ENCODE assay signal across 9 cellular contexts in the genomic region with DNA sequence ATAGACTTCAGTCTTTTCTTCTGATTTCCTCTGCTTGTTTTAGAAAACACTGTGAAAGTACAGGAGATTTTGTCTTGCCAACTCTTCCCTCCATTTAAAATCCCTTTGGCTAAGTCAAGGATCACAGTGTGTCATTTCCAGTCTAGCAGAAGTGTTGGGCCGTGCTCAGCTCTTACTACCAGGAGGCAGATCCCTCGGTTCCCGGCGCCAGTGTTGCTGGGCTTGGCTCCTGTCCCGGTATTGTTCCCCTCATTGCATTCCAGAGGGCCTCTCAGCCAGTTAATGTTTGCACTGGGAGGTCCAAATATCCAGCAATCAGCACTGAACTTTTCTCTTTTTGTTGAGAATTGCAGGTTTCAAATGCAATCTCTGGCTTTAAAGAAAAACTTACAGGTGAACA.
DNase-seq lines count a peak whose midpoint lies in the region; ATAC-seq, FAIRE-seq and TF ChIP-seq lines count a peak whose summit lies in the region.
"Had no signal": no experiment of that assay in that cellular context is flagged by ENCODE, and none has a peak within 500 bp of the region (broad histone marks: within the 10 kb centered on the region; RNA-seq: fewer than 3 reads in every experiment).

No MANE protein-coding gene starts in this region.

- POLR2A ChIA-PET in endothelial cell of umbilical vein (lab: Charles Lee), result no interaction called here

- no peak overlapping the region for H3K27ac ChIP-seq in endothelial cell of umbilical vein (ENCODE audit: insufficient read depth, low read depth, low read length)
- H3K27ac ChIP-seq in lower lobe of right lung, result no peak overlapping the region
- H3K27ac ChIP-seq in osteoblast (ENCODE audit: low read depth, low read length), result no peak overlapping the region

- H3K27me3 ChIP-seq in endothelial cell of umbilical vein (ENCODE audit: control insufficient read depth in 2 of 2, insufficient read depth in 2 of 2, low read length in 2 of 2) (no peaks in the 10 kb centered on the region), lower lobe of right lung (ENCODE audit: low read depth) (no peaks in the 10 kb centered on the region), osteoblast (ENCODE audit: insufficient read depth, low read length) (no peaks in the 10 kb centered on the region)

- H3K36me3 ChIP-seq in endothelial cell of umbilical vein (ENCODE audit: control insufficient read depth in 2 of 2, extremely low read depth in 1 of 2, insufficient read depth in 2 of 2, low read length in 2 of 2), result no peaks in the 10 kb centered on the region
- H3K36me3 ChIP-seq in lower lobe of right lung, result no peaks in the 10 kb centered on the region
- no peaks in the 10 kb centered on the region for H3K36me3 ChIP-seq in osteoblast (ENCODE audit: insufficient read depth, low read length)

- CTCF ChIA-PET in endothelial cell of umbilical vein (lab: Charles Lee), result no interaction called here

- H3K4me1 ChIP-seq in endothelial cell of umbilical vein (ENCODE audit: control insufficient read depth, extremely low read depth, insufficient read depth, low read length) (no peaks in the 10 kb centered on the region), lower lobe of right lung (peaks cover 18% of the 10 kb centered on the region), osteoblast (ENCODE audit: insufficient read depth, low read length) (no peaks in the 10 kb centered on the region)

- H3K79me2 ChIP-seq in endothelial cell of umbilical vein (ENCODE audit: control insufficient read depth, insufficient read depth, low read length) (no peaks in the 10 kb centered on the region), osteoblast (ENCODE audit: insufficient read depth, low read length) (no peaks in the 10 kb centered on the region)

- BruUV-seq in endothelial cell of umbilical vein (replicated peaks; lab: Mats Ljungman, UMichigan), result no TSS peak

- H3K9me3 ChIP-seq in endothelial cell of umbilical vein (replicated peaks; ENCODE audit: control insufficient read depth, insufficient read depth, low read length) (no peaks in the 10 kb centered on the region), lower lobe of right lung (no peaks in the 10 kb centered on the region), osteoblast (ENCODE audit: low read depth, low read length) (no peaks in the 10 kb centered on the region)

- dilution Hi-C loops in endothelial cell of umbilical vein (cut with MboI; ENCODE audit: extremely low pct_ligation_motif_present, low sequenced_read_pairs), result no loop called here

- H3K9me1 ChIP-seq in endothelial cell of umbilical vein (replicated peaks; ENCODE audit: control insufficient read depth, extremely low read depth, insufficient read depth, low read length), result no peaks in the 10 kb centered on the region

- TF ChIP-seq POLR2A in endothelial cell of umbilical vein (IDR thresholded peaks at IDR 0.05; ENCODE audit: low read depth, low read length), result no peak

- H2AFZ ChIP-seq in endothelial cell of umbilical vein (ENCODE audit: low read depth, low read length) (no peak overlapping the region), osteoblast (ENCODE audit: low read length) (no peak overlapping the region)

- no peak for TF ChIP-seq CTCF in endothelial cell of umbilical vein (IDR thresholded peaks at IDR 0.05; ENCODE audit: extremely low read depth in 1 of 2, insufficient read depth in 1 of 2, low read depth in 1 of 2, low read length in 2 of 2)
- TF ChIP-seq CTCF in lower lobe of right lung (IDR thresholded peaks at IDR 0.05), result no peak
- no peak for TF ChIP-seq CTCF in osteoblast (IDR thresholded peaks at IDR 0.05; ENCODE audit: extremely low read depth, low read depth, low read length)

- H3K4me2 ChIP-seq in endothelial cell of umbilical vein (ENCODE audit: insufficient read depth, low read length) (no peak overlapping the region), osteoblast (ENCODE audit: insufficient read depth, low read length) (no peak overlapping the region)

- DNase-seq in NCI-H1694 (lab: John Stamatoyannopoulos, UW), result peak; percentile 49
- DNase-seq in endothelial cell of umbilical vein (ENCODE audit: low read depth, low spot score), result peak; percentile 4
- DNase-seq in lower lobe of right lung, result peak; percentile 81
- DNase-seq in superior temporal gyrus (ENCODE audit: extremely low spot score), result peak; percentile 87
- no peak for DNase-seq in SKM-1 treated with dmso at 0.1 percent for 144 hours (lab: John Stamatoyannopoulos, UW; ENCODE audit: unreplicated experiment)
- no peak for DNase-seq in HUDEP-2 (lab: John Stamatoyannopoulos, UW; ENCODE audit: unreplicated experiment in 76 of 76)
- no peak for DNase-seq in osteoblast (ENCODE audit: insufficient read length, low spot score, missing footprints)
- DNase-seq: NCI-H226 had no signal

- H3K9ac ChIP-seq in endothelial cell of umbilical vein (replicated peaks; ENCODE audit: extremely low read depth, insufficient read depth, low read length), result no peak overlapping the region

- intact Hi-C loops in endothelial cell of umbilical vein (cut with micrococcal nuclease), result no loop called here
- intact Hi-C loops in lower lobe of right lung (cut with DNase I), result no loop called here

- no peak for FAIRE-seq in endothelial cell of umbilical vein (lab: Jason Lieb, UNC)

- H4K20me1 ChIP-seq in endothelial cell of umbilical vein (replicated peaks; ENCODE audit: control insufficient read depth, extremely low read depth, insufficient read depth, low read length) (no peaks in the 10 kb centered on the region), osteoblast (ENCODE audit: insufficient read depth, low read length) (no peaks in the 10 kb centered on the region)

- ATAC-seq in lower lobe of right lung (peak; percentile 83 to 94), GM19324 (IDR thresholded peaks at IDR 0.05; ENCODE audit: low FRiP score, unreplicated experiment) (no peak)

- H3K4me3 ChIP-seq in endothelial cell of umbilical vein (replicated peaks in 1 of 3; ENCODE audit: insufficient read depth in 1 of 3, low read depth in 1 of 3, low read length in 3 of 3) (no peak overlapping the region), lower lobe of right lung (no peak overlapping the region), osteoblast (ENCODE audit: insufficient read depth, low read length) (no peak overlapping the region)

TF ChIP-seq in endothelial cell of umbilical vein, 7 proteins besides CTCF, POLR2A, EP300 and RAD21:
- no peak for TF ChIP-seq MYC (IDR thresholded peaks at IDR 0.05; ENCODE audit: low read depth, low read length)
- no peak for TF ChIP-seq GATA2 (IDR thresholded peaks at IDR 0.05; ENCODE audit: insufficient read depth, insufficient read length, low read depth, low read length)
- no peak for TF ChIP-seq EZH2 (IDR thresholded peaks at IDR 0.05; ENCODE audit: borderline replicate concordance, low read depth, low read length, severe bottlenecking)
- no peak for TF ChIP-seq FOS (IDR thresholded peaks at IDR 0.05; ENCODE audit: borderline replicate concordance, insufficient read depth, low read length)
- TF ChIP-seq POLR2AphosphoS5 (IDR thresholded peaks at IDR 0.05; ENCODE audit: insufficient read depth, low read depth, low read length), result no peak
- no peak for TF ChIP-seq JUN (IDR thresholded peaks at IDR 0.05; ENCODE audit: borderline replicate concordance, insufficient read depth, insufficient read length, low read depth)
- TF ChIP-seq, protein P1, sequence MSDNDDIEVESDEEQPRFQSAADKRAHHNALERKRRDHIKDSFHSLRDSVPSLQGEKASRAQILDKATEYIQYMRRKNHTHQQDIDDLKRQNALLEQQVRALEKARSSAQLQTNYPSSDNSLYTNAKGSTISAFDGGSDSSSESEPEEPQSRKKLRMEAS (IDR thresholded peaks at IDR 0.05; ENCODE audit: insufficient read depth, insufficient read length), result no peak

Comparison
In these comparisons a context has a peak if more than half of its experiments do, and no peak if none do; other contexts are left out.
1. DNase-seq: peak in NCI-H1694 (single experiment), endothelial cell of umbilical vein (single experiment), lower lobe of right lung (single experiment) and superior temporal gyrus (single experiment); none in SKM-1 treated with dmso at 0.1 percent for 144 hours (single experiment), HUDEP-2 (0 of 76) and osteoblast (single experiment).